2 cellular contexts compared by ENCODE assay signal in the genomic region with DNA sequence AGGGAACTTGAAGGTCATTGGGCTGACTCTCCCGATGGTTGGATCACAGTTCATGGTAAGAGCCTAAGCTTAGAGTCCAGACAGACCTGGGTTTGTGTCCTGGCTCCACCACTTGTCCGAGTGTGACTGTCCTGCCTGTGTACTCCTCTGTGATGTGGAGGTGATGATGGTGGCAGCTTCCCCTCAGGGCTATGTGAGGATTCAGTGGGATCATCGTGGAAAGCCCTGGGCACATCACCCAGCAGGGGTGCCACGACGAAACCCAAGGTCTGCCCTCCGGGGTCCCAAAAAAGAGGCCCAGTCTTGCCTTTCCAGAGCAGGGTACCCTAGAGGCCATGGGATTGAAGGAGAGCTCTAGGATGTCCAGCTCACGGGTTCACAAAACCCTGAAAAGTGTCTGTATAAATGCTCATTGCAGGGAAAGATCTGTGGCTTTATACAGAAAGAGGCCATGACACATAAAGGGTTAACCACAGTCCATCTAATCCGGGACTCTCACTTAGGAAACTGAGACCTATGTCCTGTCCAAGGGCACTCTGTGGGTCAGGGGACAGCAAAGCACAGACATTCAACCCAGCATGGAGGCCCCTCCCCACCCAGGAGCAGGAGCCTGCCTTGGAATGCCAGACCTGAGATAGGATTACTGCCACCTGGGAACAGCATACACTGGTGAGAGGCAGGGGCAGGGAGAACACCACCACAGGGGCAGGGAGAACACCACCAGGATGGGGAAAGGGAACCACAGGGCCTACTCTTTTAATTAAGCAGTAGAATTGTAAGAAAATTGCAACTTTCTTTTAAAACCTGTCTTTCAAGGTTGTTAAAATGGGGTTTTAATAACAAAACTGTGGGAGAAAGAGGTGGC.
TF ChIP-seq lines count a peak whose summit lies in the region.

No MANE protein-coding gene starts in this region.

TF ChIP-seq in GM12878, 131 proteins besides CTCF, POLR2A, EP300 and RAD21 (continues in another document):
- TF ChIP-seq ZNF687 (IDR thresholded peaks at IDR 0.05) (no peak), IKZF2 (IDR thresholded peaks at IDR 0.05) (0 out of 4 replicates have a peak, but pooled peaks of 1 of the 2 experiments have one; percentile 28), EED (IDR thresholded peaks at IDR 0.05; ENCODE audit: low read depth) (0 out of 2 replicates have a peak, but pooled peaks have one; percentile 40), ZNF592 (IDR thresholded peaks at IDR 0.05) (no peak), ZNF217 (IDR thresholded peaks at IDR 0.05) (no peak), MTA2 (IDR thresholded peaks at IDR 0.05; ENCODE audit: low read depth) (0 out of 2 replicates have a peak, but pooled peaks have one; percentile 11), ZBTB4 (CRISPR knock-in tag; IDR thresholded peaks at IDR 0.05) (no peak), STAT3 (IDR thresholded peaks at IDR 0.05; ENCODE audit: low read depth, low read length) (no peak), GABPA (IDR thresholded peaks at IDR 0.05; ENCODE audit: low read depth) (no peak), TARDBP (IDR thresholded peaks at IDR 0.05; ENCODE audit: borderline replicate concordance) (no peak), ZNF274 (IDR thresholded peaks at IDR 0.05; ENCODE audit: insufficient read depth, insufficient read length) (no peak)

TF ChIP-seq in GM23338, 12 proteins besides CTCF, POLR2A, EP300 and RAD21:
- TF ChIP-seq EZH2phosphoT487 (IDR thresholded peaks at IDR 0.05; ENCODE audit: unreplicated experiment) = no peak
- no peak for TF ChIP-seq CREB1 (CRISPR knock-in tag; IDR thresholded peaks at IDR 0.05; ENCODE audit: low read depth)
- TF ChIP-seq ZNF331 (CRISPR knock-in tag; IDR thresholded peaks at IDR 0.05; ENCODE audit: low read depth) = no peak
- no peak for TF ChIP-seq ETS1 (IDR thresholded peaks at IDR 0.05)
- TF ChIP-seq REST (IDR thresholded peaks at IDR 0.05; ENCODE audit: unreplicated experiment) = no peak
- TF ChIP-seq STAT1 (IDR thresholded peaks at IDR 0.05; ENCODE audit: unreplicated experiment) = no peak
- TF ChIP-seq ZNF462 (CRISPR knock-in tag; IDR thresholded peaks at IDR 0.05) = no peak
- no peak for TF ChIP-seq JUNB (IDR thresholded peaks at IDR 0.05; ENCODE audit: unreplicated experiment)
- no peak for TF ChIP-seq POLR2AphosphoS5 (IDR thresholded peaks at IDR 0.05; ENCODE audit: low read depth)
- no peak for TF ChIP-seq NANOG (IDR thresholded peaks at IDR 0.05; ENCODE audit: borderline replicate concordance)
